ENCODE assay signal across 9 cellular contexts in the genomic region with DNA sequence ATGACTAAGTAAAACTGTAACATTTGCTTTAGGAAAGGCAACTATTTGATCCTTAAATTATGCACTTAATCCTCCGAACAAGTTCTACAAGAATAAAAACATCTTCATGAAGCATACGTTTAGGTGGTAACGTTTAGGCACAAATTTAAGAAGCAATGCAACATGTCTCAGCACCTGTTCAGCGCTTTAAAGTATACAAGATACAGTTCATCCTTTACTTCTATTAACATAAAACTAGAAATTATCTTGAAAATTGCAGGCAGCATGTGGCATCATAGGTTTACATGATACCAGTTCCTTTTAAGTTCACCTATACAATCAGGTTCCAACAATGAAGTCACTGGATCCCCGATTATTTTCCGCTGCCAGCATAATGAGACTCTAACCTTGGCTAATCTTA. TPM values are rescaled to one million over a fixed set of nuclear protein-coding genes. Genes with fewer than 3 reads are reported as not detected.
DNase-seq lines count a peak whose midpoint lies in the region; ATAC-seq and TF ChIP-seq lines count a peak whose summit lies in the region.
"Had no signal": no experiment of that assay in that cellular context is flagged by ENCODE, and none has a peak within 500 bp of the region (broad histone marks: within the 10 kb centered on the region; RNA-seq: fewer than 3 reads in every experiment).

No MANE protein-coding gene starts in this region.

- peak overlapping the region; percentile 11; the same call in 1 of the 2 replicates for H3K4me3 ChIP-seq in BJ (ENCODE audit: low read depth, low read length)
- peak overlapping the region in 1 of 2 donors; percentile 72 for H3K4me3 ChIP-seq in body of pancreas

- H3K36me3 Mint-ChIP-seq in mesothelial cell of epicardium = peaks cover 16% of the 10 kb centered on the region

- peak overlapping the region; percentile 97 for H3K27ac Mint-ChIP-seq in mesothelial cell of epicardium

- POLR2A ChIA-PET in BJ (lab: Charles Lee) = no interaction called here

- CTCF ChIA-PET in BJ (lab: Yijun Ruan, JAX) = no interaction called here

- H3K4me1 ChIP-seq in body of pancreas = peaks cover 25% of the 10 kb centered on the region

- 11 to 14% methylated on average over 6 of the region's 6 CpGs for WGBS in body of pancreas, 2 donors

- H3K4me3 Mint-ChIP-seq in mesothelial cell of epicardium = peak overlapping the region; percentile 90

- no peaks in the 10 kb centered on the region for H3K27me3 ChIP-seq in BJ (ENCODE audit: control insufficient read depth, insufficient read depth, low read length)
- no peaks in the 10 kb centered on the region for H3K27me3 ChIP-seq in body of pancreas

- no peaks in the 10 kb centered on the region for H3K27me3 Mint-ChIP-seq in mesothelial cell of epicardium (ENCODE audit: low read depth)

- TF ChIP-seq POLR2A in body of pancreas (IDR thresholded peaks at IDR 0.05) = no peak

- peak overlapping the region; percentile 2 to 97 (median 96) for H3K27ac ChIP-seq in body of pancreas

- H3K36me3 ChIP-seq in BJ (ENCODE audit: control insufficient read depth, insufficient read depth, low read length) = no peaks in the 10 kb centered on the region
- no peaks in the 10 kb centered on the region for H3K36me3 ChIP-seq in body of pancreas (replicated peaks in 1 of 2; ENCODE audit: insufficient read depth in 1 of 2, low read depth in 2 of 2)

- ATAC-seq in body of pancreas (no peak), HG02759 (IDR thresholded peaks at IDR 0.05; ENCODE audit: unreplicated experiment) (no peak)

- no peaks in the 10 kb centered on the region for H3K9me3 Mint-ChIP-seq in mesothelial cell of epicardium

- H3K4me1 Mint-ChIP-seq in mesothelial cell of epicardium = peaks cover 27% of the 10 kb centered on the region

- H3K9me3 ChIP-seq in body of pancreas = no peaks in the 10 kb centered on the region

- DNase-seq in BJ (ENCODE audit: low read depth) (no peak), HT-29 (ENCODE audit: low spot score) (peak; percentile 38), body of pancreas (no peak), mesothelial cell of epicardium (ENCODE audit: low spot score in 2 of 2, unreplicated experiment in 2 of 2) (no peak), mesenteric fat pad (ENCODE audit: low spot score) (no peak), NOMO-1 treated with DMSO at 0.1 percent for 48 hours (lab: John Stamatoyannopoulos, UW; ENCODE audit: unreplicated experiment) (no peak), islet precursor cell (no peak)
- DNase-seq: NCI-H1930 had no signal

- TF ChIP-seq CTCF in BJ (IDR thresholded peaks at IDR 0.05; ENCODE audit: insufficient read depth, low read depth, low read length) (no peak), body of pancreas (IDR thresholded peaks at IDR 0.05) (no peak), mesothelial cell of epicardium (IDR thresholded peaks at IDR 0.05; ENCODE audit: unreplicated experiment) (no peak)

- intact Hi-C loops in body of pancreas (cut with DNase I) = no loop called here

RNA-seq across cellular contexts. Expression of a gene that starts 1.5 kb away (rescaled TPM):
- polyA plus RNA-seq in BJ (2011; rRNA removed) = 52.7 and 62.6 TPM in 2 replicates
- 19.6 and 29.0 TPM in 2 replicates for polyA minus RNA-seq in BJ (2011; rRNA and poly(A)+ RNA removed)
- total RNA-seq in HT-29 (2014; rRNA removed; shearing (Covaris generic)) = 30.7 and 33.1 TPM in 2 replicates
- total RNA-seq in body of pancreas (10 to 100 TPM; 17.1 to 18.5 TPM), mesothelial cell of epicardium (49.7 to 53.8 TPM (median 51.0 TPM) in 3 replicates), mesenteric fat pad (31.9 TPM)

RNA-seq across cellular contexts. Expression of a gene that starts 25.1 kb away (rescaled TPM):
- polyA plus RNA-seq in BJ (2011; rRNA removed) = 17.0 and 31.6 TPM in 2 replicates
- 7.2 and 14.5 TPM in 2 replicates for polyA minus RNA-seq in BJ (2011; rRNA and poly(A)+ RNA removed)
- 21.7 and 27.0 TPM in 2 replicates for total RNA-seq in HT-29 (2014; rRNA removed; shearing (Covaris generic))
- total RNA-seq in body of pancreas (1 to 10 TPM; 8.6 to 9.6 TPM), mesothelial cell of epicardium (36.7 to 38.2 TPM (median 37.3 TPM) in 3 replicates), mesenteric fat pad (11.4 TPM)
